Comparison of ENCODE assay signal across 21 cellular contexts in genomic region chr2:8554296-8554806, GRCh38.
"Had no signal": no experiment of that assay in that cellular context is flagged by ENCODE, and none has a peak within 500 bp of the region (broad histone marks: within the 10 kb centered on the region; RNA-seq: fewer than 3 reads in every experiment).

No MANE protein-coding gene starts in this region.

- H3K27ac ChIP-seq: brain microvascular endothelial cell, coronary artery, foreskin keratinocyte, thoracic aorta, upper lobe of right lung, VCaP had no signal

- H3K4me3 ChIP-seq: coronary artery, thoracic aorta, upper lobe of right lung had no signal

- H3K9me3 ChIP-seq: thoracic aorta, upper lobe of right lung had no signal

- H3K36me3 ChIP-seq: brain microvascular endothelial cell, thoracic aorta, upper lobe of right lung had no signal

- H3K36me3 Mint-ChIP-seq: stimulated activated effector memory CD8-positive, alpha-beta T cell treated with anti-CD3 and anti-CD28 coated beads, Interleukin-12 subunit alpha, Interleukin-12 subunit beta, amount 100 ng/mL, for 72 hours had no signal

- H3K27me3 ChIP-seq: brain microvascular endothelial cell, foreskin keratinocyte, upper lobe of right lung had no signal

- ATAC-seq: activated naive CD8-positive, alpha-beta T cell treated with anti-CD3 and anti-CD28 coated beads, Interleukin-2, amount 50 U/mL, for 24 hours; activated T-helper 17 cell treated with anti-CD3 and anti-CD28 coated beads, Interleukin-2, amount 50 U/mL, for 72 hours; foreskin keratinocyte; stimulated activated effector memory CD8-positive, alpha-beta T cell treated with anti-CD3 and anti-CD28 coated beads, Interleukin-12 subunit alpha, Interleukin-12 subunit beta, amount 100 ng/mL, for 72 hours; T-helper 17 cell; upper lobe of right lung had no signal

- H3K27me3 Mint-ChIP-seq: activated naive CD8-positive, alpha-beta T cell treated with anti-CD3 and anti-CD28 coated beads, Interleukin-2, amount 50 U/mL, for 24 hours; activated T-helper 17 cell treated with anti-CD3 and anti-CD28 coated beads, Interleukin-2, amount 50 U/mL, for 72 hours; T-helper 17 cell had no signal

- DNase-seq: activated CD4-positive, alpha-beta T cell treated with anti-CD3 and anti-CD28 coated beads, Interleukin-2, amount 50 U/mL, for 1 hour; activated CD4-positive, CD25-positive, alpha-beta regulatory T cell treated with anti-CD3 and anti-CD28 coated beads, Interleukin-2, amount 50 U/mL, for 72 hours; activated naive CD4-positive, alpha-beta T cell treated with anti-CD3 and anti-CD28 coated beads, Interleukin-2, amount 10 ng/mL, durations not matched to agents 7 days and 5 days; activated naive CD8-positive, alpha-beta T cell treated with anti-CD3 and anti-CD28 coated beads, Interleukin-2, amount 50 U/mL, for 24 hours; activated T-cell treated with anti-CD3 and anti-CD28 coated beads, Interleukin-2, amount 50 U/mL, for 1 hour; brain microvascular endothelial cell; central memory CD4-positive, alpha-beta T cell; foreskin keratinocyte; hypothalamus; mammary epithelial cell; nephron progenitor cell; occipital lobe; small intestine; stimulated activated CD4-positive, alpha-beta T cell treated with anti-CD3 and anti-CD28 coated beads, Interleukin-4, amount 100 ng/mL, for 1 hour; T-helper 17 cell; upper lobe of right lung had no signal

- H3K4me1 ChIP-seq: foreskin keratinocyte, upper lobe of right lung had no signal

- H3K27ac Mint-ChIP-seq: activated naive CD4-positive, alpha-beta T cell treated with anti-CD3 and anti-CD28 coated beads, Interleukin-2, amount 10 ng/mL, durations not matched to agents 7 days and 5 days; activated naive CD8-positive, alpha-beta T cell treated with anti-CD3 and anti-CD28 coated beads, Interleukin-2, amount 50 U/mL, for 24 hours; activated T-helper 17 cell treated with anti-CD3 and anti-CD28 coated beads, Interleukin-2, amount 50 U/mL, for 72 hours; nephron progenitor cell; stimulated activated effector memory CD8-positive, alpha-beta T cell treated with anti-CD3 and anti-CD28 coated beads, Interleukin-12 subunit alpha, Interleukin-12 subunit beta, amount 100 ng/mL, for 72 hours; T-helper 17 cell had no signal

- H3K4me3 Mint-ChIP-seq: activated naive CD4-positive, alpha-beta T cell treated with anti-CD3 and anti-CD28 coated beads, Interleukin-2, amount 10 ng/mL, durations not matched to agents 7 days and 5 days; activated naive CD8-positive, alpha-beta T cell treated with anti-CD3 and anti-CD28 coated beads, Interleukin-2, amount 50 U/mL, for 24 hours; activated T-helper 17 cell treated with anti-CD3 and anti-CD28 coated beads, Interleukin-2, amount 50 U/mL, for 72 hours; nephron progenitor cell; stimulated activated effector memory CD8-positive, alpha-beta T cell treated with anti-CD3 and anti-CD28 coated beads, Interleukin-12 subunit alpha, Interleukin-12 subunit beta, amount 100 ng/mL, for 72 hours; T-helper 17 cell had no signal
